Comparison of ENCODE assay signal across 20 cellular contexts in the genomic region with DNA sequence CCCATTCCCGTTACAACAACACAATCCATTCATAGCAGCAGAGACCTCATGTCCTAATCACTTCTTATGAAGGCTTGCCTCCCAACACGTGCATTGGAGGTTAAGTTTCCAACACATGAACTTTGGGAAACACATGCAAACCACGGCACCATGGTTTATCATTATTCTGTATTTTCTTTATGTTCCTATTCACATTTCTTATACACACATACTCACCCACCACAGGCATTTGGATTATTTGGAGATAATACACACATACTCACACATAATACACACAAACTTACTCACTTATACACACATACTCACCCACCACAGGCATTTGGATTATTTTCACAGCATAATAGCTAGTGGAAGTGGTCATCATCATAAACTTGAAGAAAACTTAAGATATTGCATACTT.
DNase-seq lines count a peak whose midpoint lies in the region; ATAC-seq and TF ChIP-seq lines count a peak whose summit lies in the region.
"Had no signal": no experiment of that assay in that cellular context is flagged by ENCODE, and none has a peak within 500 bp of the region (broad histone marks: within the 10 kb centered on the region; RNA-seq: fewer than 3 reads in every experiment).

No MANE protein-coding gene starts in this region.

- DNase-seq in HS-5 (ENCODE audit: low read depth) (peak; percentile 60), astrocyte of the hippocampus (ENCODE audit: low read depth, low spot score) (peak; percentile 71), foreskin keratinocyte (peak; percentile 38 to 67), stromal cell of bone marrow (ENCODE audit: low read depth) (peak; percentile 36)
- no peak for DNase-seq in stimulated activated CD4-positive, alpha-beta T cell treated with anti-CD3 and anti-CD28 coated beads, Interleukin-1b, Interleukin-23, amount 100 ng/mL, for 48 hours
- DNase-seq: activated CD8-positive, alpha-beta memory T cell treated with anti-CD3 and anti-CD28 coated beads, Interleukin-2, amount 10 ng/mL, durations not matched to agents 7 days and 5 days; activated naive CD8-positive, alpha-beta T cell treated with anti-CD3 and anti-CD28 coated beads, Interleukin-2, amount 10 ng/mL, durations not matched to agents 7 days and 5 days; COR-L47; dermis blood vessel endothelial cell; DND-41; left ventricle myocardium superior; mucosa of descending colon; NCI-H1694; NCI-H774; SHP77 had no signal

- no peak overlapping the region for H3K27ac ChIP-seq in foreskin keratinocyte
- H3K27ac ChIP-seq: HL-60 had no signal

- no peaks in the 10 kb centered on the region for H3K27me3 ChIP-seq in foreskin keratinocyte

- TF ChIP-seq CTCF in foreskin keratinocyte (conservative IDR thresholded peaks at IDR 0.05) = no peak

- ATAC-seq in foreskin keratinocyte = no peak
- ATAC-seq in HG03342 (IDR thresholded peaks at IDR 0.05; ENCODE audit: unreplicated experiment) = no peak
- no peak for ATAC-seq in HG03354 (IDR thresholded peaks at IDR 0.05; ENCODE audit: poor library complexity, severe bottlenecking, unreplicated experiment)
- ATAC-seq: activated CD8-positive, alpha-beta memory T cell treated with anti-CD3 and anti-CD28 coated beads, Interleukin-2, amount 10 ng/mL, durations not matched to agents 7 days and 5 days; activated T-helper 17 cell treated with anti-CD3 and anti-CD28 coated beads, Interleukin-2, amount 50 U/mL, for 72 hours; HCT116; left ventricle myocardium superior; mucosa of descending colon had no signal

- H3K4me1 ChIP-seq in foreskin keratinocyte = no peaks in the 10 kb centered on the region
